In genomic region chr1:228087771-228088251, GRCh38 we compare ENCODE assay signal across 9 cellular contexts. TPM values are rescaled to one million over a fixed set of nuclear protein-coding genes. Genes with fewer than 3 reads are reported as not detected.
DNase-seq lines count a peak whose midpoint lies in the region; ATAC-seq and TF ChIP-seq lines count a peak whose summit lies in the region.
"Had no signal": no experiment of that assay in that cellular context is flagged by ENCODE, and none has a peak within 500 bp of the region (broad histone marks: within the 10 kb centered on the region; RNA-seq: fewer than 3 reads in every experiment).

No MANE protein-coding gene starts in this region.

- BruUV-seq in OCI-LY7 (replicated peaks; lab: Mats Ljungman, UMichigan) = no TSS peak

- peak overlapping the region; percentile 48; the same call in 1 of the 2 replicates for H3K4me2 ChIP-seq in OCI-LY7 (ENCODE audit: low read length)

- peak overlapping the region; percentile 99 for H3K27ac Mint-ChIP-seq in CD4-positive, alpha-beta T cell

- ATAC-seq in CD4-positive, alpha-beta T cell (ENCODE audit: poor library complexity) = peak; percentile 18
- no peak for ATAC-seq in mucosa of descending colon
- no peak for ATAC-seq in HG02885 (IDR thresholded peaks at IDR 0.05; ENCODE audit: poor library complexity, unreplicated experiment)
- ATAC-seq: HCT116 had no signal

- no peaks in the 10 kb centered on the region for H3K27me3 Mint-ChIP-seq in CD4-positive, alpha-beta T cell

- no peak overlapping the region for H3K27ac ChIP-seq in CD4-positive, alpha-beta T cell (ENCODE audit: low read depth, low read length)
- no peak overlapping the region for H3K27ac ChIP-seq in OCI-LY7 (ENCODE audit: low read depth, low read length, poor library complexity, severe bottlenecking)

- no peaks in the 10 kb centered on the region for H3K9me3 Mint-ChIP-seq in CD4-positive, alpha-beta T cell

- peaks cover 80% of the 10 kb centered on the region for H4K20me1 ChIP-seq in OCI-LY7 (ENCODE audit: insufficient read depth, low read length)

- CTCF ChIA-PET in CD4-positive, alpha-beta T cell (lab: Charles Lee) = interaction anchor here (1.1 to 1.4 kb wide), 2 partner anchors 12 to 14 kb away, joined by 3 to 5 read pairs; no protein-coding TSS in a partner anchor
- CTCF ChIA-PET in OCI-LY7 (lab: Charles Lee; ENCODE audit: unreplicated experiment) = no interaction called here

- no peaks in the 10 kb centered on the region for H3K27me3 ChIP-seq in CD4-positive, alpha-beta T cell (ENCODE audit: control insufficient read depth, insufficient read depth, low read length)

- no peaks in the 10 kb centered on the region for H3K9me2 ChIP-seq in OCI-LY7 (ENCODE audit: insufficient read depth, low read length)

- peaks cover 100% of the 10 kb centered on the region for H3K79me2 ChIP-seq in OCI-LY7 (ENCODE audit: insufficient read depth, low read depth, low read length)

- H3K36me3 ChIP-seq in OCI-LY7 (ENCODE audit: insufficient read depth, low read length) = peaks cover 93% of the 10 kb centered on the region
- no peaks in the 10 kb centered on the region for H3K36me3 ChIP-seq in mucosa of descending colon (ENCODE audit: low read depth)

- peak overlapping the region; percentile 79 for H3K4me3 Mint-ChIP-seq in CD4-positive, alpha-beta T cell

- H3K4me3 ChIP-seq in OCI-LY7 (ENCODE audit: low read depth, low read length, poor library complexity, severe bottlenecking) = no peak overlapping the region
- H3K4me3 ChIP-seq in cardiac fibroblast (replicated peaks in 1 of 2; ENCODE audit: low read depth in 2 of 2, low read length in 2 of 2) = peak overlapping the region in 1 of 2 donors; percentile 27
- no peak overlapping the region for H3K4me3 ChIP-seq in mucosa of descending colon

- DNase-seq in CD4-positive, alpha-beta T cell = peak in 1 of 10 experiments; percentile 31
- no peak for DNase-seq in OCI-LY7 (ENCODE audit: low spot score)
- peak; percentile 84 to 90 for DNase-seq in cardiac fibroblast (ENCODE audit: low read depth in 2 of 2)
- peak in 2 of 3 donors; percentile 27 to 59 for DNase-seq in mucosa of descending colon
- no peak for DNase-seq in NCI-H146 (lab: John Stamatoyannopoulos, UW)
- DNase-seq in cerebellar cortex (ENCODE audit: low spot score) = no peak
- no peak for DNase-seq in NCI-H1105 treated with DMSO at 0.1 percent for 48 hours (lab: John Stamatoyannopoulos, UW)

- no peak for TF ChIP-seq CTCF in CD4-positive, alpha-beta T cell (IDR thresholded peaks at IDR 0.05)
- TF ChIP-seq CTCF in OCI-LY7 (conservative IDR thresholded peaks at IDR 0.05; ENCODE audit: low read length) = no peak
- peak; percentile 18 for TF ChIP-seq CTCF in cardiac fibroblast (IDR thresholded peaks at IDR 0.05; ENCODE audit: low read depth, low read length)
- TF ChIP-seq CTCF in mucosa of descending colon (IDR thresholded peaks at IDR 0.05) = no peak

- intact Hi-C loops in CD4-positive, alpha-beta T cell (cut with DNase I, micrococcal nuclease) = loop anchor here in 1 of 2 experiments (5.0 to 10.0 kb wide), 2 partner anchors 409 to 1143 kb away; partner anchors contain the start of gene COQ8A
- intact Hi-C loops in OCI-LY7 (cut with micrococcal nuclease; ENCODE audit: unreplicated experiment) = no loop called here
- intact Hi-C loops in mucosa of descending colon (cut with DNase I, micrococcal nuclease) = no loop called here

- H3K4me1 ChIP-seq in OCI-LY7 (ENCODE audit: insufficient read depth, low read length, poor library complexity, severe bottlenecking) (peaks cover 64% of the 10 kb centered on the region), mucosa of descending colon (ENCODE audit: low read depth) (peaks cover 77% of the 10 kb centered on the region)

- POLR2A ChIA-PET in CD4-positive, alpha-beta T cell (lab: Charles Lee) = interaction anchor here (2.3 kb wide), 1 partner anchor 11 kb away, joined by 10 read pairs; no protein-coding TSS in a partner anchor
- POLR2A ChIA-PET in OCI-LY7 (lab: Charles Lee) = interaction anchor here (0.9 kb wide), 1 partner anchor 12 kb away, joined by 5 read pairs; no protein-coding TSS in a partner anchor

- peaks cover 76% of the 10 kb centered on the region for H3K36me3 Mint-ChIP-seq in CD4-positive, alpha-beta T cell (ENCODE audit: low read depth)

- H3K4me1 Mint-ChIP-seq in CD4-positive, alpha-beta T cell (ENCODE audit: low read depth) = peaks cover 96% of the 10 kb centered on the region

- H2AFZ ChIP-seq in OCI-LY7 (ENCODE audit: low read length) = no peak overlapping the region

- H3K9me3 ChIP-seq in CD4-positive, alpha-beta T cell (ENCODE audit: control insufficient read depth, low read length) = no peaks in the 10 kb centered on the region
- H3K9me3 ChIP-seq in OCI-LY7 (ENCODE audit: low read length) = peaks cover 6% of the 10 kb centered on the region; the same call in 1 of the 2 replicates
- H3K9me3 ChIP-seq in mucosa of descending colon = no peaks in the 10 kb centered on the region

RNA-seq across cellular contexts. Expression of gene ARF1, which starts 5.3 kb away (rescaled TPM):
- 100 to 1,000 TPM; 318 to 322 TPM for total RNA-seq in CD4-positive, alpha-beta T cell
- 125 and 163 TPM in 2 replicates for total RNA-seq in OCI-LY7 (2014; rRNA removed; shearing (Covaris generic))
- total RNA-seq in OCI-LY7 (2022) (311 and 322 TPM in 2 replicates), mucosa of descending colon (100 to 1,000 TPM; 339 to 490 (median 479) TPM)

RNA-seq across cellular contexts. Expression of gene C1orf35, which starts 15.3 kb away (rescaled TPM):
- total RNA-seq in CD4-positive, alpha-beta T cell = 10 to 100 TPM; 36.6 to 40.3 TPM
- 33.3 and 33.4 TPM in 2 replicates for total RNA-seq in OCI-LY7 (2014; rRNA removed; shearing (Covaris generic))
- total RNA-seq in OCI-LY7 (2022) = 30.7 and 32.2 TPM in 2 replicates
- 10 to 100 TPM; 10.6 to 15.7 (median 13.9) TPM for total RNA-seq in mucosa of descending colon

RNA-seq across cellular contexts. Expression of gene MRPL55, which starts 21.3 kb away (rescaled TPM):
- total RNA-seq in CD4-positive, alpha-beta T cell = 100 to 1,000 TPM; 120 to 128 TPM
- total RNA-seq in OCI-LY7 (2014; rRNA removed; shearing (Covaris generic)) = 92.8 and 99.5 TPM in 2 replicates
- total RNA-seq in OCI-LY7 (2022) = 46.3 and 50.0 TPM in 2 replicates
- 10 to 100 TPM; 24.3 to 42.1 (median 37.3) TPM for total RNA-seq in mucosa of descending colon

RNA-seq across cellular contexts. Expression of gene GUK1, which starts 52.3 kb away (rescaled TPM):
- total RNA-seq in CD4-positive, alpha-beta T cell = 100 to 1,000 TPM; 373 to 378 TPM
- 197 and 201 TPM in 2 replicates for total RNA-seq in OCI-LY7 (2014; rRNA removed; shearing (Covaris generic))
- total RNA-seq in OCI-LY7 (2022) (131 and 154 TPM in 2 replicates), mucosa of descending colon (100 to 1,000 TPM; 165 to 182 (median 178) TPM)

Comparison
In these comparisons a context has a peak if more than half of its experiments do, and no peak if none do; other contexts are left out.
1. DNase-seq: peak in cardiac fibroblast (2 of 2) and mucosa of descending colon (2 of 3); none in OCI-LY7 (single experiment), NCI-H146 (single experiment), cerebellar cortex (single experiment) and NCI-H1105 treated with DMSO at 0.1 percent for 48 hours (single experiment).